12 cellular contexts compared by ENCODE assay signal in genomic region chr14:100096656-100097055, GRCh38. TPM values are rescaled to one million over a fixed set of nuclear protein-coding genes. Genes with fewer than 3 reads are reported as not detected.
A peak's percentile ranks its signal among the peaks of the same experiment; 100 is the strongest.
DNase-seq lines count a peak whose midpoint lies in the region; ATAC-seq, FAIRE-seq and TF ChIP-seq lines count a peak whose summit lies in the region.
"Had no signal": no experiment of that assay in that cellular context is flagged by ENCODE, and none has a peak within 500 bp of the region (broad histone marks: within the 10 kb centered on the region; RNA-seq: fewer than 3 reads in every experiment).

No MANE protein-coding gene starts in this region.

- intact Hi-C loops in CD4-positive, alpha-beta memory T cell (cut with micrococcal nuclease) = no loop called here
- intact Hi-C loops in kidney (cut with DNase I) = no loop called here

- H3K9me3 ChIP-seq in CD4-positive, alpha-beta memory T cell (ENCODE audit: control insufficient read depth in 1 of 2, low read length in 2 of 2) = no peaks in the 10 kb centered on the region
- H3K9me3 ChIP-seq in kidney (ENCODE audit: control insufficient read depth in 1 of 2, low read length in 2 of 2) = no peaks in the 10 kb centered on the region
- H3K9me3 ChIP-seq: transverse colon had no signal

- H3K9me3 Mint-ChIP-seq in CD4-positive, alpha-beta memory T cell = no peaks in the 10 kb centered on the region
- H3K9me3 Mint-ChIP-seq in activated naive CD8-positive, alpha-beta T cell treated with anti-CD3 and anti-CD28 coated beads for 36 hours = no peaks in the 10 kb centered on the region

- no peak for ATAC-seq in GM18498 (IDR thresholded peaks at IDR 0.05; ENCODE audit: unreplicated experiment)
- no peak for ATAC-seq in HG02798 (IDR thresholded peaks at IDR 0.05; ENCODE audit: poor library complexity, unreplicated experiment)
- ATAC-seq in HG02981 (IDR thresholded peaks at IDR 0.05; ENCODE audit: unreplicated experiment) = no peak

- no peaks in the 10 kb centered on the region for H3K27me3 ChIP-seq in CD4-positive, alpha-beta memory T cell (ENCODE audit: insufficient read depth, low read length)
- H3K27me3 ChIP-seq: transverse colon had no signal

- peak overlapping the region; percentile 39 to 95 (median 92) for H3K27ac Mint-ChIP-seq in CD4-positive, alpha-beta memory T cell
- peak overlapping the region; percentile 75 for H3K27ac Mint-ChIP-seq in activated naive CD8-positive, alpha-beta T cell treated with anti-CD3 and anti-CD28 coated beads for 36 hours

- TF ChIP-seq CTCF in foreskin fibroblast (IDR thresholded peaks at IDR 0.05; ENCODE audit: low read depth, low read length) (no peak), kidney (IDR thresholded peaks at IDR 0.05; ENCODE audit: borderline replicate concordance, extremely low read depth, insufficient read depth) (no peak)

- POLR2A ChIA-PET in CD4-positive, alpha-beta memory T cell (lab: Charles Lee; ENCODE audit: partially characterized antibody) = interaction anchor here (2.8 to 34.5 kb wide), 3 partner anchors 8 to 31 kb away, joined by 15 to 941 read pairs (median 410); partner anchors contain the start of gene EVL

- CTCF ChIA-PET in CD4-positive, alpha-beta memory T cell (lab: Charles Lee; ENCODE audit: partially characterized antibody) = interaction anchor here (0.9 to 49.4 kb wide), 5 partner anchors 11 to 97 kb away, joined by 3 to 1350 read pairs (median 5); partner anchors contain the start of gene EVL

- H3K4me1 ChIP-seq in CD4-positive, alpha-beta memory T cell (ENCODE audit: insufficient read depth, low read length) = peaks cover 100% of the 10 kb centered on the region
- no peaks in the 10 kb centered on the region for H3K4me1 ChIP-seq in kidney (ENCODE audit: control insufficient read depth in 1 of 2, insufficient read depth in 1 of 2, low read depth in 1 of 2, low read length in 2 of 2)
- H3K4me1 ChIP-seq: transverse colon had no signal

- peak overlapping the region in 7 of 8 donors; percentile 29 to 68 (median 51) for H3K4me3 Mint-ChIP-seq in CD4-positive, alpha-beta memory T cell
- no peak overlapping the region for H3K4me3 Mint-ChIP-seq in activated naive CD8-positive, alpha-beta T cell treated with anti-CD3 and anti-CD28 coated beads for 36 hours

- peaks cover 73 to 93% of the 10 kb centered on the region in 2 donors for H3K36me3 Mint-ChIP-seq in CD4-positive, alpha-beta memory T cell
- peaks cover 73% of the 10 kb centered on the region for H3K36me3 Mint-ChIP-seq in activated naive CD8-positive, alpha-beta T cell treated with anti-CD3 and anti-CD28 coated beads for 36 hours

- FAIRE-seq in kidney (lab: Jason Lieb, UNC) = no peak

- peak overlapping the region; percentile 28 for H3K27ac ChIP-seq in CD4-positive, alpha-beta memory T cell (ENCODE audit: low read depth, low read length)
- no peak overlapping the region for H3K27ac ChIP-seq in kidney (ENCODE audit: low read depth in 2 of 2, low read length in 2 of 2)
- H3K27ac ChIP-seq: skin epidermis, transverse colon had no signal

- peaks cover 83% of the 10 kb centered on the region for H3K36me3 ChIP-seq in CD4-positive, alpha-beta memory T cell (ENCODE audit: insufficient read depth, low read length)
- H3K36me3 ChIP-seq in kidney (ENCODE audit: control insufficient read depth in 1 of 2, insufficient read depth in 2 of 2, low read length in 2 of 2) = peaks cover 0 to 3% of the 10 kb centered on the region in 2 donors
- H3K36me3 ChIP-seq: transverse colon had no signal

- H3K9ac ChIP-seq in kidney (ENCODE audit: low read length in 2 of 2) = no peak overlapping the region

- H3K27me3 Mint-ChIP-seq in CD4-positive, alpha-beta memory T cell = no peaks in the 10 kb centered on the region
- H3K27me3 Mint-ChIP-seq in activated naive CD8-positive, alpha-beta T cell treated with anti-CD3 and anti-CD28 coated beads for 36 hours = no peaks in the 10 kb centered on the region

- DNase-seq in CD4-positive, alpha-beta memory T cell = no peak
- peak; percentile 83 for DNase-seq in HCEC 1CT
- no peak for DNase-seq in activated naive CD8-positive, alpha-beta T cell treated with anti-CD3 and anti-CD28 coated beads for 36 hours
- DNase-seq in foreskin fibroblast = peak; percentile 45 to 76
- no peak for DNase-seq in kidney
- DNase-seq: anterior cingulate cortex, nucleus accumbens, transverse colon had no signal

- H3K4me3 ChIP-seq in CD4-positive, alpha-beta memory T cell (ENCODE audit: low read length in 2 of 2) = no peak overlapping the region
- H3K4me3 ChIP-seq in foreskin fibroblast (ENCODE audit: low read depth in 1 of 2, low read length in 2 of 2) = no peak overlapping the region
- no peak overlapping the region for H3K4me3 ChIP-seq in kidney (ENCODE audit: low read length in 2 of 2)
- H3K4me3 ChIP-seq: skin epidermis, transverse colon had no signal

- peaks cover 74 to 100% (median 85%) of the 10 kb centered on the region in 4 donors for H3K4me1 Mint-ChIP-seq in CD4-positive, alpha-beta memory T cell
- peaks cover 72% of the 10 kb centered on the region for H3K4me1 Mint-ChIP-seq in activated naive CD8-positive, alpha-beta T cell treated with anti-CD3 and anti-CD28 coated beads for 36 hours

RNA-seq across cellular contexts. Expression of gene EVL, which starts 31.4 kb away (rescaled TPM):
- 1,000 to 10,000 TPM; 1,287 to 1,352 TPM for total RNA-seq in CD4-positive, alpha-beta memory T cell
- 100 to 1,000 TPM in 1 of 2 donors, 10 to 100 TPM in 1; 81.8 to 147 TPM for polyA plus RNA-seq in CD4-positive, alpha-beta memory T cell
- total RNA-seq in activated naive CD8-positive, alpha-beta T cell treated with anti-CD3 and anti-CD28 coated beads for 36 hours = 100 to 1,000 TPM; 225 to 236 TPM
- 84.1 TPM for total RNA-seq in kidney
- polyA plus RNA-seq in kidney (ENCODE audit: insufficient read depth, low read depth, low replicate concordance) = 54.8 TPM

Comparison
In these comparisons a context has a peak if more than half of its experiments do, and no peak if none do; other contexts are left out.
1. DNase-seq: peak in HCEC 1CT (single experiment) and foreskin fibroblast (2 of 2); none in CD4-positive, alpha-beta memory T cell (0 of 5), activated naive CD8-positive, alpha-beta T cell treated with anti-CD3 and anti-CD28 coated beads for 36 hours (single experiment) and kidney (single experiment).
2. RNA of gene EVL, which starts 31.4 kb away (total RNA-seq): 1,287 to 1,352 TPM in CD4-positive, alpha-beta memory T cell; 225 to 236 TPM in activated naive CD8-positive, alpha-beta T cell treated with anti-CD3 and anti-CD28 coated beads for 36 hours and 84.1 TPM in kidney (single experiment); every median in the first group is over 4 times any median in the second.